1 cellular context compared by ENCODE assay signal in the genomic region with DNA sequence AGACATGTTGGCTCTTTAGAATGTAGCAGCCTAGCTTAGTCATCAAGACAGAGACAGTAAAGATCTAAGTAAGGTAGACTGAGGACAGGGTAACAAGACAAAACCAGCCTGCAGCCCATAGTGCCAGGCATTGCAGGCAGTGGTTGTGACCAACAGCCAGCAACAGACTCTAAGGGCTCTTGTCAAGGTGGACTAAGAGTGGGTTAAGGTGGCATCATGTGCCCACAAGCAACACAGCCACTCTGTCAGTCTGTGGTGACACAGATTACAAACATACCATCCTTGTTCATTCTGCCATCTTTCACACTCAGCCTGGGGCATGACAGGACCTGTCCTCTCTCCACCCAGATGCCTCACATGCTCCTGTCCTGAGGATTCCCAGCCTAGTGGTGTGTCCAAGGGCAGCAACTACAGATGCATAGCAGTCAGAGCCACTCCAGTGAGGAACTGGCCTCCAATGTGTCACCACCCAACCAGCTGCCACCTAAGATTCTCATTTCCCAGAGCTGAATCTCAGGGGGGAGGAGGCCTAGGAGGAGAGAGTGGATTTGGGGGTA.
TF ChIP-seq lines count a peak whose summit lies in the region.

No MANE protein-coding gene starts in this region.

TF ChIP-seq in IMR-90, 13 proteins besides CTCF, POLR2A, EP300 and RAD21 (continued from another document):
- TF ChIP-seq SMC3 (IDR thresholded peaks at IDR 0.05; ENCODE audit: low read depth, low read length) (no peak), FOS (IDR thresholded peaks at IDR 0.05; ENCODE audit: low read depth, low read length) (no peak), RFX5 (IDR thresholded peaks at IDR 0.05; ENCODE audit: low read depth, low read length) (no peak)
